14 cellular contexts compared by ENCODE assay signal in genomic region chr17:13484020-13484419, GRCh38.
"Had no signal": no experiment of that assay in that cellular context is flagged by ENCODE, and none has a peak within 500 bp of the region (broad histone marks: within the 10 kb centered on the region; RNA-seq: fewer than 3 reads in every experiment).

No MANE protein-coding gene starts in this region.

- H3K36me3 ChIP-seq: cardiac muscle cell, colonic mucosa, ovary, thoracic aorta had no signal

- H3K4me1 ChIP-seq: colonic mucosa had no signal

- H3K9me3 ChIP-seq: colonic mucosa, thoracic aorta had no signal

- FAIRE-seq: TTC549 had no signal

- ATAC-seq: activated CD8-positive, alpha-beta memory T cell treated with anti-CD3 and anti-CD28 coated beads, Interleukin-2, amount 10 ng/mL, durations not matched to agents 7 days and 5 days; stimulated activated naive CD8-positive, alpha-beta T cell treated with anti-CD3 and anti-CD28 coated beads, Interleukin-15, amount 100 ng/mL, for 72 hours had no signal

- H3K27me3 ChIP-seq: cardiac muscle cell, colonic mucosa, ovary had no signal

- DNase-seq: activated CD4-positive, alpha-beta T cell treated with anti-CD3 and anti-CD28 coated beads, Interleukin-2, amount 50 U/mL, for 48 hours; activated CD8-positive, alpha-beta memory T cell treated with anti-CD3 and anti-CD28 coated beads, Interleukin-2, amount 10 ng/mL, durations not matched to agents 7 days and 5 days; activated effector memory CD4-positive, alpha-beta T cell treated with anti-CD3 and anti-CD28 coated beads, Interleukin-2, amount 50 U/mL, for 16 hours; activated T-cell treated with anti-CD3 and anti-CD28 coated beads, Interleukin-2, amount 50 U/mL, for 24 hours; anterior cingulate cortex; colonic mucosa; ovary; stimulated activated CD4-positive, alpha-beta T cell treated with anti-CD3 and anti-CD28 coated beads, Interleukin-15, amount 100 ng/mL, for 24 hours; stimulated activated CD4-positive, alpha-beta T cell treated with anti-CD3 and anti-CD28 coated beads, Interleukin-4, amount 100 ng/mL, for 24 hours; stimulated activated naive CD8-positive, alpha-beta T cell treated with anti-CD3 and anti-CD28 coated beads, Interleukin-15, amount 100 ng/mL, for 72 hours; T-helper 2 cell had no signal

- H3K27ac ChIP-seq: cardiac muscle cell, colonic mucosa, ovary, thoracic aorta had no signal

- H3K4me3 ChIP-seq: cardiac muscle cell, colonic mucosa, ovary, thoracic aorta had no signal
